Comparison of ENCODE assay signal across 15 cellular contexts in genomic region chr5:178365501-178366440, GRCh38.
"Had no signal": no experiment of that assay in that cellular context is flagged by ENCODE, and none has a peak within 500 bp of the region (broad histone marks: within the 10 kb centered on the region; RNA-seq: fewer than 3 reads in every experiment).

No MANE protein-coding gene starts in this region.

- DNase-seq: activated CD4-positive, alpha-beta T cell treated with anti-CD3 and anti-CD28 coated beads, Interleukin-2, amount 50 U/mL, for 4 hours; activated gamma-delta T cell treated with Interleukin-2 at 50 U/mL for 16 hours; activated naive CD8-positive, alpha-beta T cell treated with anti-CD3 and anti-CD28 coated beads for 36 hours; amniotic stem cell; dorsolateral prefrontal cortex; naive thymus-derived CD8-positive, alpha-beta T cell; T-helper 2 cell; uterus; WERI-Rb-1 had no signal

- H3K4me1 Mint-ChIP-seq: activated naive CD8-positive, alpha-beta T cell treated with anti-CD3 and anti-CD28 coated beads for 36 hours; memory B cell had no signal

- H3K27me3 ChIP-seq: cardiac muscle cell, dorsolateral prefrontal cortex, tibial nerve, uterus had no signal

- H3K36me3 ChIP-seq: cardiac muscle cell, tibial nerve, uterus, WERI-Rb-1 had no signal

- H3K27ac ChIP-seq: cardiac muscle cell, dorsolateral prefrontal cortex, tibial nerve, uterus, WERI-Rb-1 had no signal

- H3K4me1 ChIP-seq: tibial nerve, uterus had no signal

- ATAC-seq: naive thymus-derived CD8-positive, alpha-beta T cell had no signal

- H3K27me3 Mint-ChIP-seq: activated naive CD8-positive, alpha-beta T cell treated with anti-CD3 and anti-CD28 coated beads for 36 hours; stimulated activated naive CD8-positive, alpha-beta T cell treated with anti-CD3 and anti-CD28 coated beads, Interleukin-15, Interleukin-2, amounts not matched to agents 100 ng/mL and 50 ng/mL, for 24 hours had no signal

- H3K4me3 ChIP-seq: cardiac muscle cell, dorsolateral prefrontal cortex, tibial nerve, uterus had no signal

- H3K9me3 Mint-ChIP-seq: activated T-helper 1 cell treated with anti-CD3 and anti-CD28 coated beads, Interleukin-12 subunit alpha, Interleukin-12 subunit beta, Interleukin-2, Interleukin-4 antibody, amounts not matched to agents 30 ng/mL and 10 ng/mL and 1 ng/mL, durations not matched to agents 14 hours and 24 hours and 36 hours had no signal

- H3K27ac Mint-ChIP-seq: activated naive CD8-positive, alpha-beta T cell treated with anti-CD3 and anti-CD28 coated beads for 36 hours; activated T-helper 1 cell treated with anti-CD3 and anti-CD28 coated beads, Interleukin-12 subunit alpha, Interleukin-12 subunit beta, Interleukin-2, Interleukin-4 antibody, amounts not matched to agents 30 ng/mL and 10 ng/mL and 1 ng/mL, durations not matched to agents 14 hours and 24 hours and 36 hours; memory B cell; progenitor cell of endocrine pancreas; stimulated activated naive CD8-positive, alpha-beta T cell treated with anti-CD3 and anti-CD28 coated beads, Interleukin-15, Interleukin-2, amounts not matched to agents 100 ng/mL and 50 ng/mL, for 24 hours had no signal

- H3K4me3 Mint-ChIP-seq: activated naive CD8-positive, alpha-beta T cell treated with anti-CD3 and anti-CD28 coated beads for 36 hours; activated T-helper 1 cell treated with anti-CD3 and anti-CD28 coated beads, Interleukin-12 subunit alpha, Interleukin-12 subunit beta, Interleukin-2, Interleukin-4 antibody, amounts not matched to agents 30 ng/mL and 10 ng/mL and 1 ng/mL, durations not matched to agents 14 hours and 24 hours and 36 hours; memory B cell; naive thymus-derived CD8-positive, alpha-beta T cell; stimulated activated naive CD8-positive, alpha-beta T cell treated with anti-CD3 and anti-CD28 coated beads, Interleukin-15, Interleukin-2, amounts not matched to agents 100 ng/mL and 50 ng/mL, for 24 hours had no signal

- H3K9me3 ChIP-seq: uterus had no signal

- H3K36me3 Mint-ChIP-seq: activated naive CD8-positive, alpha-beta T cell treated with anti-CD3 and anti-CD28 coated beads for 36 hours; memory B cell; naive thymus-derived CD8-positive, alpha-beta T cell had no signal
